36 cellular contexts compared by ENCODE assay signal in genomic region chr3:159031280-159031679, GRCh38. TPM values are rescaled to one million over a fixed set of nuclear protein-coding genes. Genes with fewer than 3 reads are reported as not detected.
"Had no signal": no experiment of that assay in that cellular context is flagged by ENCODE, and none has a peak within 500 bp of the region (broad histone marks: within the 10 kb centered on the region; RNA-seq: fewer than 3 reads in every experiment).

No MANE protein-coding gene starts in this region.

- H3K4me3 ChIP-seq: MG63 had no signal

- H3K9me3 ChIP-seq: MG63 had no signal

- H3K27ac ChIP-seq: KMS-11 had no signal

- H3K36me3 ChIP-seq: MG63 had no signal

- DNase-seq: Karpas-422, Kasumi-1, MG63, MM.1S, MV-4-11, NCI-H1048, NCI-H1092, NCI-H1092 treated with DMSO at 0.1 percent for 48 hours, NCI-H1105, NCI-H1105 treated with DMSO at 0.1 percent for 48 hours, NCI-H1417, NCI-H1417 treated with DMSO at 0.1 percent for 48 hours, NCI-H1436, NCI-H1436 treated with DMSO at 0.1 percent for 48 hours, NCI-H146, NCI-H1694, NCI-H1694 treated with DMSO at 0.1 percent for 48 hours, NCI-H187, NCI-H187 treated with DMSO at 0.1 percent for 48 hours, NCI-H1930, NCI-H2029, NCI-H2029 treated with DMSO at 0.1 percent for 48 hours, NCI-H2081, NCI-H2081 treated with DMSO at 0.1 percent for 48 hours, NCI-H2107, NCI-H2171, NCI-H2227 treated with DMSO at 0.1 percent for 48 hours, NCI-H226, NCI-H345, NCI-H510A, NCI-H510A treated with DMSO at 0.1 percent for 48 hours had no signal

- H3K27me3 ChIP-seq: MG63 had no signal

RNA-seq across cellular contexts. Expression of gene IQCJ, which starts 37.8 kb away (rescaled TPM):
- total RNA-seq: LHCN-M2, M059J, MCF 10A, NCI-H460 had no signal
